Comparison of ENCODE assay signal across 28 cellular contexts in genomic region chr11:28777126-28777525, GRCh38.
"Had no signal": no experiment of that assay in that cellular context is flagged by ENCODE, and none has a peak within 500 bp of the region (broad histone marks: within the 10 kb centered on the region; RNA-seq: fewer than 3 reads in every experiment).

No MANE protein-coding gene starts in this region.

- H3K9me3 ChIP-seq: SJSA1 had no signal

- H3K4me3 ChIP-seq: ascending aorta, SJSA1 had no signal

- H3K27me3 ChIP-seq: ascending aorta, SJSA1 had no signal

- H3K27ac ChIP-seq: ascending aorta, KMS-11, SJSA1, WERI-Rb-1 had no signal

- H3K4me2 ChIP-seq: KMS-11 had no signal

- H3K27me3 Mint-ChIP-seq: activated CD4-positive, alpha-beta T cell treated with anti-CD3 and anti-CD28 coated beads, Interleukin-2, amount 10 ng/mL, durations not matched to agents 7 days and 5 days; activated naive CD4-positive, alpha-beta T cell treated with anti-CD3 and anti-CD28 coated beads, Interleukin-2, amount 50 U/mL, for 24 hours; activated naive CD8-positive, alpha-beta T cell treated with anti-CD3 and anti-CD28 coated beads, Interleukin-2, amount 10 ng/mL, durations not matched to agents 7 days and 5 days; activated T-cell treated with anti-CD3 and anti-CD28 coated beads, Interleukin-2, amount 50 U/mL, for 24 hours had no signal

- H3K4me3 Mint-ChIP-seq: activated CD4-positive, alpha-beta T cell treated with anti-CD3 and anti-CD28 coated beads, Interleukin-2, amount 10 ng/mL, durations not matched to agents 7 days and 5 days; activated CD8-positive, alpha-beta T cell treated with anti-CD3 and anti-CD28 coated beads, Interleukin-2, amount 10 ng/mL, durations not matched to agents 7 days and 5 days; activated naive CD4-positive, alpha-beta T cell treated with anti-CD3 and anti-CD28 coated beads, Interleukin-2, amount 50 U/mL, for 24 hours; activated naive CD8-positive, alpha-beta T cell treated with anti-CD3 and anti-CD28 coated beads, Interleukin-2, amount 10 ng/mL, durations not matched to agents 7 days and 5 days; activated T-cell treated with anti-CD3 and anti-CD28 coated beads, Interleukin-2, amount 50 U/mL, for 24 hours had no signal

- H3K27ac Mint-ChIP-seq: activated CD4-positive, alpha-beta T cell treated with anti-CD3 and anti-CD28 coated beads, Interleukin-2, amount 10 ng/mL, durations not matched to agents 7 days and 5 days; activated CD8-positive, alpha-beta T cell treated with anti-CD3 and anti-CD28 coated beads, Interleukin-2, amount 10 ng/mL, durations not matched to agents 7 days and 5 days; activated naive CD4-positive, alpha-beta T cell treated with anti-CD3 and anti-CD28 coated beads, Interleukin-2, amount 50 U/mL, for 24 hours; activated naive CD8-positive, alpha-beta T cell treated with anti-CD3 and anti-CD28 coated beads, Interleukin-2, amount 10 ng/mL, durations not matched to agents 7 days and 5 days; activated T-cell treated with anti-CD3 and anti-CD28 coated beads, Interleukin-2, amount 50 U/mL, for 24 hours; activated T-helper 2 cell treated with anti-CD3 and anti-CD28 coated beads, Interferon-gamma antibody, Interleukin-2, Interleukin-4, amounts not matched to agents 10 μg/mL and 5 μg/mL and 100 μg/mL, durations not matched to agents 14 hours and 24 hours and 36 hours had no signal

- H3K36me3 ChIP-seq: ascending aorta, SJSA1, WERI-Rb-1 had no signal

- H3K4me1 Mint-ChIP-seq: activated CD4-positive, alpha-beta T cell treated with anti-CD3 and anti-CD28 coated beads, Interleukin-2, amount 10 ng/mL, durations not matched to agents 7 days and 5 days; activated naive CD4-positive, alpha-beta T cell treated with anti-CD3 and anti-CD28 coated beads, Interleukin-2, amount 50 U/mL, for 24 hours; activated naive CD8-positive, alpha-beta T cell treated with anti-CD3 and anti-CD28 coated beads, Interleukin-2, amount 10 ng/mL, durations not matched to agents 7 days and 5 days had no signal

- H3K4me1 ChIP-seq: ascending aorta, SJSA1 had no signal

- ATAC-seq: activated CD8-positive, alpha-beta T cell treated with anti-CD3 and anti-CD28 coated beads, Interleukin-2, amount 10 ng/mL, durations not matched to agents 7 days and 5 days; Panc1 had no signal

- H3K36me3 Mint-ChIP-seq: activated naive CD4-positive, alpha-beta T cell treated with anti-CD3 and anti-CD28 coated beads, Interleukin-2, amount 50 U/mL, for 24 hours; activated naive CD8-positive, alpha-beta T cell treated with anti-CD3 and anti-CD28 coated beads, Interleukin-2, amount 10 ng/mL, durations not matched to agents 7 days and 5 days had no signal

- DNase-seq: activated CD4-positive, alpha-beta T cell treated with anti-CD3 and anti-CD28 coated beads, Interleukin-2, amount 10 ng/mL, durations not matched to agents 7 days and 5 days; activated CD4-positive, alpha-beta T cell treated with anti-CD3 and anti-CD28 coated beads, Interleukin-2, amount 50 U/mL, for 48 hours; activated CD8-positive, alpha-beta T cell treated with anti-CD3 and anti-CD28 coated beads, Interleukin-2, amount 10 ng/mL, durations not matched to agents 7 days and 5 days; activated gamma-delta T cell; activated naive CD4-positive, alpha-beta T cell treated with Interleukin-2 at 50 U/mL for 16 hours; activated naive CD8-positive, alpha-beta T cell treated with anti-CD3 and anti-CD28 coated beads, Interleukin-2, amount 10 ng/mL, durations not matched to agents 7 days and 5 days; activated T-cell treated with anti-CD3 and anti-CD28 coated beads, Interleukin-2, amount 50 U/mL, for 24 hours; amygdala; caudate nucleus; cerebellar nuclear complex; MM.1S; MV-4-11; NCI-H1092; NCI-H1436 treated with DMSO at 0.1 percent for 48 hours; NCI-H1694 treated with DMSO at 0.1 percent for 48 hours; NCI-H2029; NCI-H345; NCI-H524 treated with DMSO at 0.1 percent for 48 hours; RPMI8226; SHP77 treated with DMSO at 0.1 percent for 48 hours; T1000; WERI-Rb-1 had no signal
